Comparison of ENCODE assay signal across 1 cellular context in the genomic region with DNA sequence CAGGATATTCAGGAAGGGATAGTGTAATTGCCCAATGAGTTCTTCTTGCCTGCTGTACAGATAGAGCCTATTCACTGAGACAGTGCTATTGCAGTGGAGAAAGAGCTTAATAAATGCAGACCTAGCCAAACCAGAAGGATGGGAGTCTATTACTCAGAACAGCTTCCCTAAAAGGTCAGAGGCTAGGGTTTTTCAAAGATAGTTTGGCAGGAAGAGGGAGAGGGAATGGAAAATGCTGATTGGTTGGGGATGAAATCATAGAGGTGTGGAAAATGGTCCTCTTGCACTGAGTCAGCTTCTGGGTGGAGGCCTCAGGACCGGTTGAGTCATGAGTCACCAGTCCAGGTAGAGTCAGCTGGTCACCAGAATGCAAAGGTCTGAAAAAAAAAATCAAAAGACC.
TF ChIP-seq lines count a peak whose summit lies in the region.

No MANE protein-coding gene starts in this region.

TF ChIP-seq in GM12878, 131 proteins besides CTCF, POLR2A, EP300 and RAD21 (continued from another document):
- TF ChIP-seq, protein P1, sequence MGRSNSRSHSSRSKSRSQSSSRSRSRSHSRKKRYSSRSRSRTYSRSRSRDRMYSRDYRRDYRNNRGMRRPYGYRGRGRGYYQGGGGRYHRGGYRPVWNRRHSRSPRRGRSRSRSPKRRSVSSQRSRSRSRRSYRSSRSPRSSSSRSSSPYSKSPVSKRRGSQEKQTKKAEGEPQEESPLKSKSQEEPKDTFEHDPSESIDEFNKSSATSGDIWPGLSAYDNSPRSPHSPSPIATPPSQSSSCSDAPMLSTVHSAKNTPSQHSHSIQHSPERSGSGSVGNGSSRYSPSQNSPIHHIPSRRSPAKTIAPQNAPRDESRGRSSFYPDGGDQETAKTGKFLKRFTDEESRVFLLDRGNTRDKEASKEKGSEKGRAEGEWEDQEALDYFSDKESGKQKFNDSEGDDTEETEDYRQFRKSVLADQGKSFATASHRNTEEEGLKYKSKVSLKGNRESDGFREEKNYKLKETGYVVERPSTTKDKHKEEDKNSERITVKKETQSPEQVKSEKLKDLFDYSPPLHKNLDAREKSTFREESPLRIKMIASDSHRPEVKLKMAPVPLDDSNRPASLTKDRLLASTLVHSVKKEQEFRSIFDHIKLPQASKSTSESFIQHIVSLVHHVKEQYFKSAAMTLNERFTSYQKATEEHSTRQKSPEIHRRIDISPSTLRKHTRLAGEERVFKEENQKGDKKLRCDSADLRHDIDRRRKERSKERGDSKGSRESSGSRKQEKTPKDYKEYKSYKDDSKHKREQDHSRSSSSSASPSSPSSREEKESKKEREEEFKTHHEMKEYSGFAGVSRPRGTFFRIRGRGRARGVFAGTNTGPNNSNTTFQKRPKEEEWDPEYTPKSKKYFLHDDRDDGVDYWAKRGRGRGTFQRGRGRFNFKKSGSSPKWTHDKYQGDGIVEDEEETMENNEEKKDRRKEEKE (IDR thresholded peaks at IDR 0.05) = no peak
- TF ChIP-seq, protein P2, sequence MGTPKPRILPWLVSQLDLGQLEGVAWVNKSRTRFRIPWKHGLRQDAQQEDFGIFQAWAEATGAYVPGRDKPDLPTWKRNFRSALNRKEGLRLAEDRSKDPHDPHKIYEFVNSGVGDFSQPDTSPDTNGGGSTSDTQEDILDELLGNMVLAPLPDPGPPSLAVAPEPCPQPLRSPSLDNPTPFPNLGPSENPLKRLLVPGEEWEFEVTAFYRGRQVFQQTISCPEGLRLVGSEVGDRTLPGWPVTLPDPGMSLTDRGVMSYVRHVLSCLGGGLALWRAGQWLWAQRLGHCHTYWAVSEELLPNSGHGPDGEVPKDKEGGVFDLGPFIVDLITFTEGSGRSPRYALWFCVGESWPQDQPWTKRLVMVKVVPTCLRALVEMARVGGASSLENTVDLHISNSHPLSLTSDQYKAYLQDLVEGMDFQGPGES (IDR thresholded peaks at IDR 0.05) = no peak
